In the genomic region with DNA sequence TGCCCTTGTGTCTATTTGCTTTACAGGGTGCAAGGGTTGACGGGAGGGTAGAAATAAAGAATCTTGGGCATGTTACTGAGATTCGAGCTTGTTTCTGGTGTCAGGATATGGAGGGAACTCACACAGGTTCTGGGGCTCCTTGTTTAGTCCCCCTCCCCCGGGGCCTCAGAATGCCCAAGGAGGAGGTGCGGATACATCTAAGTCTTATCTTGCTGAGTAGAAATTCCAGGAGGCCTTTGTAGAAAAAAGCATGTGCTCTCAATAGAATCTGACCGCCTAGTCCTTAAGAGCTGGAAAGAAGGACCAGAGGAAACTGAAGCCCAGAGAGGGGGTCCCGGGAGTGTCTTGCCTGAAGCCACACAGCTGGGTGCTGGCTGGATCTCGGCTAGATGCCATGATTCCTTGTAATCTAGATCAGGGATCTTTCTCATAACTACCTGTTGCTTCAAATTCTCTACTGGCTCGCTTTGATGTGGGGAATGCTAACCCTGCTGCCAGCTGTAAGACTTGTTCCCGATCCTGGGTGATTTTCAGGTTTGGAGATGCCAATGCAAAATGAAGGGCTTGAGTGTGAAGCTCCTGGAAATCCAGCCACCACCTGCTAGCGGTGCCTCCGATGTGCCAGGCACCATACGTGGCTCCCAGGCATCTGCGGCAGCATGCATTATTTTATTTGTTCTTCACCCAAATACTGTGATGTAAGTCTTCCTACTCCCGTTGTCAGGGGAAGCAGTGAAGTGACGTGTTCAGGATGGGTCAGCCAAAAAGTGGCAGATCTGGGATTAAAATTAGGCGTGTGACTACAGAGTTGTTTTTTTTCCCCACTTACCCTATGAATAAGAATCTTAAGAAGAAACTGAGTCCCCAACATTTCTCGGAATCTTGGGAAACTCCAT, we compare ENCODE assay signal across 1 cellular context.
TF ChIP-seq lines count a peak whose summit lies in the region.

No MANE protein-coding gene starts in this region.

TF ChIP-seq in SK-N-SH, 30 proteins besides CTCF, POLR2A, EP300 and RAD21:
- TF ChIP-seq RXRA (IDR thresholded peaks at IDR 0.05; ENCODE audit: borderline replicate concordance, low read depth) (no peak), YY1 (IDR thresholded peaks at IDR 0.05; ENCODE audit: low read depth) (no peak), GATA2 (CRISPR knock-in tag; IDR thresholded peaks at IDR 0.05) (no peak), SIN3A (IDR thresholded peaks at IDR 0.05; ENCODE audit: borderline replicate concordance, low read depth, low read length) (no peak), JUND (IDR thresholded peaks at IDR 0.05) (no peak), MXI1 (IDR thresholded peaks at IDR 0.05; ENCODE audit: low read depth, low read length) (no peak)
- TF ChIP-seq, protein P1, sequence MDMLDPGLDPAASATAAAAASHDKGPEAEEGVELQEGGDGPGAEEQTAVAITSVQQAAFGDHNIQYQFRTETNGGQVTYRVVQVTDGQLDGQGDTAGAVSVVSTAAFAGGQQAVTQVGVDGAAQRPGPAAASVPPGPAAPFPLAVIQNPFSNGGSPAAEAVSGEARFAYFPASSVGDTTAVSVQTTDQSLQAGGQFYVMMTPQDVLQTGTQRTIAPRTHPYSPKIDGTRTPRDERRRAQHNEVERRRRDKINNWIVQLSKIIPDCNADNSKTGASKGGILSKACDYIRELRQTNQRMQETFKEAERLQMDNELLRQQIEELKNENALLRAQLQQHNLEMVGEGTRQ (IDR thresholded peaks at IDR 0.05; ENCODE audit: borderline replicate concordance, low read depth, low read length), result no peak
- TF ChIP-seq, protein P2, sequence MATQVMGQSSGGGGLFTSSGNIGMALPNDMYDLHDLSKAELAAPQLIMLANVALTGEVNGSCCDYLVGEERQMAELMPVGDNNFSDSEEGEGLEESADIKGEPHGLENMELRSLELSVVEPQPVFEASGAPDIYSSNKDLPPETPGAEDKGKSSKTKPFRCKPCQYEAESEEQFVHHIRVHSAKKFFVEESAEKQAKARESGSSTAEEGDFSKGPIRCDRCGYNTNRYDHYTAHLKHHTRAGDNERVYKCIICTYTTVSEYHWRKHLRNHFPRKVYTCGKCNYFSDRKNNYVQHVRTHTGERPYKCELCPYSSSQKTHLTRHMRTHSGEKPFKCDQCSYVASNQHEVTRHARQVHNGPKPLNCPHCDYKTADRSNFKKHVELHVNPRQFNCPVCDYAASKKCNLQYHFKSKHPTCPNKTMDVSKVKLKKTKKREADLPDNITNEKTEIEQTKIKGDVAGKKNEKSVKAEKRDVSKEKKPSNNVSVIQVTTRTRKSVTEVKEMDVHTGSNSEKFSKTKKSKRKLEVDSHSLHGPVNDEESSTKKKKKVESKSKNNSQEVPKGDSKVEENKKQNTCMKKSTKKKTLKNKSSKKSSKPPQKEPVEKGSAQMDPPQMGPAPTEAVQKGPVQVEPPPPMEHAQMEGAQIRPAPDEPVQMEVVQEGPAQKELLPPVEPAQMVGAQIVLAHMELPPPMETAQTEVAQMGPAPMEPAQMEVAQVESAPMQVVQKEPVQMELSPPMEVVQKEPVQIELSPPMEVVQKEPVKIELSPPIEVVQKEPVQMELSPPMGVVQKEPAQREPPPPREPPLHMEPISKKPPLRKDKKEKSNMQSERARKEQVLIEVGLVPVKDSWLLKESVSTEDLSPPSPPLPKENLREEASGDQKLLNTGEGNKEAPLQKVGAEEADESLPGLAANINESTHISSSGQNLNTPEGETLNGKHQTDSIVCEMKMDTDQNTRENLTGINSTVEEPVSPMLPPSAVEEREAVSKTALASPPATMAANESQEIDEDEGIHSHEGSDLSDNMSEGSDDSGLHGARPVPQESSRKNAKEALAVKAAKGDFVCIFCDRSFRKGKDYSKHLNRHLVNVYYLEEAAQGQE (IDR thresholded peaks at IDR 0.05; ENCODE audit: low read depth, low read length), result no peak
- TF ChIP-seq, protein P3, sequence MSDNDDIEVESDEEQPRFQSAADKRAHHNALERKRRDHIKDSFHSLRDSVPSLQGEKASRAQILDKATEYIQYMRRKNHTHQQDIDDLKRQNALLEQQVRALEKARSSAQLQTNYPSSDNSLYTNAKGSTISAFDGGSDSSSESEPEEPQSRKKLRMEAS (IDR thresholded peaks at IDR 0.05; ENCODE audit: low read depth), result no peak
- TF ChIP-seq, protein P4, sequence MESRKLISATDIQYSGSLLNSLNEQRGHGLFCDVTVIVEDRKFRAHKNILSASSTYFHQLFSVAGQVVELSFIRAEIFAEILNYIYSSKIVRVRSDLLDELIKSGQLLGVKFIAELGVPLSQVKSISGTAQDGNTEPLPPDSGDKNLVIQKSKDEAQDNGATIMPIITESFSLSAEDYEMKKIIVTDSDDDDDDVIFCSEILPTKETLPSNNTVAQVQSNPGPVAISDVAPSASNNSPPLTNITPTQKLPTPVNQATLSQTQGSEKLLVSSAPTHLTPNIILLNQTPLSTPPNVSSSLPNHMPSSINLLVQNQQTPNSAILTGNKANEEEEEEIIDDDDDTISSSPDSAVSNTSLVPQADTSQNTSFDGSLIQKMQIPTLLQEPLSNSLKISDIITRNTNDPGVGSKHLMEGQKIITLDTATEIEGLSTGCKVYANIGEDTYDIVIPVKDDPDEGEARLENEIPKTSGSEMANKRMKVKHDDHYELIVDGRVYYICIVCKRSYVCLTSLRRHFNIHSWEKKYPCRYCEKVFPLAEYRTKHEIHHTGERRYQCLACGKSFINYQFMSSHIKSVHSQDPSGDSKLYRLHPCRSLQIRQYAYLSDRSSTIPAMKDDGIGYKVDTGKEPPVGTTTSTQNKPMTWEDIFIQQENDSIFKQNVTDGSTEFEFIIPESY (IDR thresholded peaks at IDR 0.05; ENCODE audit: borderline replicate concordance, low read depth), result no peak
TF ChIP-seq in SK-N-SH: peak in this region for 0.
